Comparison of ENCODE assay signal across 8 cellular contexts in genomic region chr16:69796285-69797118, GRCh38. TPM values are rescaled to one million over a fixed set of nuclear protein-coding genes. Genes with fewer than 3 reads are reported as not detected.
DNase-seq lines count a peak whose midpoint lies in the region; ATAC-seq and TF ChIP-seq lines count a peak whose summit lies in the region.

No MANE protein-coding gene starts in this region.

- TF ChIP-seq CTCF in GM10248 (IDR thresholded peaks at IDR 0.05; ENCODE audit: control extremely low read depth, extremely low read depth, low read depth, missing control alignments) = peak; percentile 77
- TF ChIP-seq CTCF in glutamatergic neuron (IDR thresholded peaks at IDR 0.05; ENCODE audit: partially characterized antibody, unreplicated experiment) = peak; percentile 95
- peak; percentile 85 for TF ChIP-seq CTCF in parathyroid adenoma (IDR thresholded peaks at IDR 0.05)

- ATAC-seq in activated T-helper 17 cell treated with anti-CD3 and anti-CD28 coated beads, Interleukin-2, amount 50 U/mL, for 72 hours (replicated peaks) = peak; percentile 45
- no peak for ATAC-seq in GM18517 (IDR thresholded peaks at IDR 0.05; ENCODE audit: unreplicated experiment)
- ATAC-seq in HG02981 (IDR thresholded peaks at IDR 0.05; ENCODE audit: unreplicated experiment) = no peak

- no peaks in the 10 kb centered on the region for H3K27me3 Mint-ChIP-seq in activated T-helper 17 cell treated with anti-CD3 and anti-CD28 coated beads, Interleukin-2, amount 50 U/mL, for 72 hours
- H3K27me3 Mint-ChIP-seq in glutamatergic neuron (ENCODE audit: unreplicated experiment) = peaks cover 2% of the 10 kb centered on the region

- no peak overlapping the region for H3K4me3 Mint-ChIP-seq in activated T-helper 17 cell treated with anti-CD3 and anti-CD28 coated beads, Interleukin-2, amount 50 U/mL, for 72 hours
- no peak overlapping the region for H3K4me3 Mint-ChIP-seq in glutamatergic neuron (ENCODE audit: unreplicated experiment)

- H3K79me2 ChIP-seq in parathyroid adenoma = peaks cover 2% of the 10 kb centered on the region

- no peak overlapping the region for H3K4me2 ChIP-seq in parathyroid adenoma (ENCODE audit: low read length)

- CTCF ChIA-PET in GM10248 (lab: Yijun Ruan, JAX) = interaction anchor here (0.8 to 8.0 kb wide), 28 partner anchors 10 to 402 kb away, joined by 3 to 98 read pairs (median 4); partner anchors contain the start of gene NOB1

- H3K9me3 ChIP-seq in parathyroid adenoma (ENCODE audit: control insufficient read depth, low read length) = no peaks in the 10 kb centered on the region

- no peaks in the 10 kb centered on the region for H3K27me3 ChIP-seq in parathyroid adenoma (ENCODE audit: control insufficient read depth, insufficient read depth, low read length)

- peaks cover 58% of the 10 kb centered on the region for H3K36me3 Mint-ChIP-seq in activated T-helper 17 cell treated with anti-CD3 and anti-CD28 coated beads, Interleukin-2, amount 50 U/mL, for 72 hours (ENCODE audit: low read depth)
- H3K36me3 Mint-ChIP-seq in glutamatergic neuron (ENCODE audit: unreplicated experiment) = no peaks in the 10 kb centered on the region

- H3K9ac ChIP-seq in parathyroid adenoma = no peak overlapping the region

- no peak overlapping the region for H3K4me3 ChIP-seq in parathyroid adenoma (ENCODE audit: low read depth, low read length)

- no peak overlapping the region for H3K27ac Mint-ChIP-seq in activated T-helper 17 cell treated with anti-CD3 and anti-CD28 coated beads, Interleukin-2, amount 50 U/mL, for 72 hours
- peak overlapping the region; percentile 72 for H3K27ac Mint-ChIP-seq in glutamatergic neuron (ENCODE audit: unreplicated experiment)

- POLR2A ChIA-PET in GM10248 (lab: Yijun Ruan, JAX) = no interaction called here

- no peaks in the 10 kb centered on the region for H3K4me1 Mint-ChIP-seq in activated T-helper 17 cell treated with anti-CD3 and anti-CD28 coated beads, Interleukin-2, amount 50 U/mL, for 72 hours
- H3K4me1 Mint-ChIP-seq in glutamatergic neuron (ENCODE audit: low read depth, unreplicated experiment) = peaks cover 30% of the 10 kb centered on the region

- peak; percentile 61 for DNase-seq in AG08396 (ENCODE audit: low spot score)
- DNase-seq in GM10248 (ENCODE audit: extremely low spot score) = peak; percentile 58
- peak; percentile 3 to 26 for DNase-seq in NCI-H1930 (lab: John Stamatoyannopoulos, UW)
- no peak for DNase-seq in glutamatergic neuron

- no peak overlapping the region for H2AFZ ChIP-seq in parathyroid adenoma

- H3K9me3 Mint-ChIP-seq in activated T-helper 17 cell treated with anti-CD3 and anti-CD28 coated beads, Interleukin-2, amount 50 U/mL, for 72 hours = no peaks in the 10 kb centered on the region
- no peaks in the 10 kb centered on the region for H3K9me3 Mint-ChIP-seq in glutamatergic neuron (ENCODE audit: unreplicated experiment)

- H3K36me3 ChIP-seq in parathyroid adenoma (ENCODE audit: control insufficient read depth, insufficient read depth, low read length) = no peaks in the 10 kb centered on the region

- no peak overlapping the region for H3K27ac ChIP-seq in parathyroid adenoma

- no peaks in the 10 kb centered on the region for H3K4me1 ChIP-seq in parathyroid adenoma

RNA-seq across cellular contexts. Expression of gene WWP2, which starts 34.4 kb away (rescaled TPM):
- 10 to 100 TPM; 55.1 to 55.7 TPM for total RNA-seq in activated T-helper 17 cell treated with anti-CD3 and anti-CD28 coated beads, Interleukin-2, amount 50 U/mL, for 72 hours
- total RNA-seq in glutamatergic neuron (ENCODE audit: unreplicated experiment) = 46.8 TPM

RNA-seq across cellular contexts. Expression of gene NOB1, which starts 41.8 kb away (rescaled TPM):
- total RNA-seq in activated T-helper 17 cell treated with anti-CD3 and anti-CD28 coated beads, Interleukin-2, amount 50 U/mL, for 72 hours = 10 to 100 TPM; 92.0 to 95.9 TPM
- total RNA-seq in glutamatergic neuron (ENCODE audit: unreplicated experiment) = 22.7 TPM
